26 cellular contexts compared by ENCODE assay signal in genomic region chr3:21876742-21877141, GRCh38.
"Had no signal": no experiment of that assay in that cellular context is flagged by ENCODE, and none has a peak within 500 bp of the region (broad histone marks: within the 10 kb centered on the region; RNA-seq: fewer than 3 reads in every experiment).

No MANE protein-coding gene starts in this region.

- H3K36me3 ChIP-seq: heart left ventricle, ovary, right atrium auricular region, tibial artery had no signal

- H3K27me3 ChIP-seq: heart left ventricle, hepatocyte, ovary, right atrium auricular region, testis, tibial artery had no signal

- H3K4me3 Mint-ChIP-seq: effector memory CD8-positive, alpha-beta T cell; memory B cell; mesothelial cell of epicardium; naive B cell; natural killer cell treated with Interleukin-12 subunit alpha and Interleukin-12 subunit beta and Interleukin-15 and Interleukin-18, amount 100 ng/mL, for 72 hours; stimulated activated memory B cell treated with anti-CD40 and anti-IgM and Interleukin-4, amounts not matched to agents 10 μg/mL and 1 μg/mL and 100 μg/mL, for 72 hours; type B pancreatic cell had no signal

- H3K4me2 ChIP-seq: hepatocyte had no signal

- H3K79me2 ChIP-seq: hepatocyte had no signal

- H3K36me3 Mint-ChIP-seq: memory B cell; mesothelial cell of epicardium; naive B cell; stimulated activated memory B cell treated with anti-CD40 and anti-IgM and Interleukin-4, amounts not matched to agents 10 μg/mL and 1 μg/mL and 100 μg/mL, for 72 hours; type B pancreatic cell had no signal

- H3K4me3 ChIP-seq: heart left ventricle, hepatocyte, lung, mucosa of descending colon, ovary, right atrium auricular region, testis, tibial artery had no signal

- H3K9me3 ChIP-seq: mucosa of descending colon, ovary, testis, tibial artery had no signal

- ATAC-seq: effector memory CD8-positive, alpha-beta T cell; heart left ventricle; left lobe of liver; mucosa of descending colon; natural killer cell treated with Interleukin-12 subunit alpha and Interleukin-12 subunit beta and Interleukin-15 and Interleukin-18, amount 100 ng/mL, for 72 hours; sciatic nerve; stimulated activated memory B cell treated with anti-CD40 and anti-IgM and Interleukin-4, amounts not matched to agents 10 μg/mL and 1 μg/mL and 100 μg/mL, for 72 hours; stimulated activated naive CD8-positive, alpha-beta T cell treated with anti-CD3 and anti-CD28 coated beads, Interleukin-15, Interleukin-2, amounts not matched to agents 100 U/mL and 50 U/mL, for 24 hours had no signal

- H3K27ac ChIP-seq: heart left ventricle, hepatocyte, ovary, right atrium auricular region, testis, tibial artery had no signal

- H3K27ac Mint-ChIP-seq: effector memory CD8-positive, alpha-beta T cell; memory B cell; mesothelial cell of epicardium; naive B cell; natural killer cell treated with Interleukin-12 subunit alpha and Interleukin-12 subunit beta and Interleukin-15 and Interleukin-18, amount 100 ng/mL, for 72 hours; stimulated activated memory B cell treated with anti-CD40 and anti-IgM and Interleukin-4, amounts not matched to agents 10 μg/mL and 1 μg/mL and 100 μg/mL, for 72 hours; type B pancreatic cell had no signal

- H2AFZ ChIP-seq: hepatocyte had no signal

- H3K4me1 ChIP-seq: heart left ventricle, right atrium auricular region, testis, tibial artery had no signal

- DNase-seq: cerebellar nuclear complex; cortex of kidney; effector memory CD8-positive, alpha-beta T cell; erythroblast; heart left ventricle; kidney; mucosa of descending colon; naive B cell; occipital lobe; ovary; posterior cingulate gyrus; stimulated activated CD4-positive, alpha-beta T cell treated with anti-CD3 and anti-CD28 coated beads, Interleukin-4, amount 100 ng/mL, for 4 hours; stimulated activated naive CD8-positive, alpha-beta T cell treated with anti-CD3 and anti-CD28 coated beads, Interleukin-15, Interleukin-2, amounts not matched to agents 100 U/mL and 50 U/mL, for 24 hours; substantia nigra; testis; tibial artery had no signal

- H3K27me3 Mint-ChIP-seq: effector memory CD8-positive, alpha-beta T cell; memory B cell; naive B cell; natural killer cell treated with Interleukin-12 subunit alpha and Interleukin-12 subunit beta and Interleukin-15 and Interleukin-18, amount 100 ng/mL, for 72 hours; stimulated activated memory B cell treated with anti-CD40 and anti-IgM and Interleukin-4, amounts not matched to agents 10 μg/mL and 1 μg/mL and 100 μg/mL, for 72 hours; type B pancreatic cell had no signal

- H3K4me1 Mint-ChIP-seq: memory B cell; mesothelial cell of epicardium; naive B cell; stimulated activated memory B cell treated with anti-CD40 and anti-IgM and Interleukin-4, amounts not matched to agents 10 μg/mL and 1 μg/mL and 100 μg/mL, for 72 hours had no signal
